15 cellular contexts compared by ENCODE assay signal in genomic region chr1:22414244-22414751, GRCh38. TPM values are rescaled to one million over a fixed set of nuclear protein-coding genes. Genes with fewer than 3 reads are reported as not detected.
A peak's percentile ranks its signal among the peaks of the same experiment; 100 is the strongest.
DNase-seq lines count a peak whose midpoint lies in the region; FAIRE-seq and TF ChIP-seq lines count a peak whose summit lies in the region.
"Had no signal": no experiment of that assay in that cellular context is flagged by ENCODE, and none has a peak within 500 bp of the region (broad histone marks: within the 10 kb centered on the region; RNA-seq: fewer than 3 reads in every experiment).

No MANE protein-coding gene starts in this region.

- in situ Hi-C loops in Caki2 (cut with HindIII; ENCODE audit: low pct_unique_long_range_greater_than_20kb, low sequenced_read_pairs): no loop called here

- peaks cover 32% of the 10 kb centered on the region for H3K4me1 ChIP-seq in mucosa of stomach (ENCODE audit: control insufficient read depth, insufficient read depth, low read length)

- TF ChIP-seq CTCF in bronchial epithelial cell (IDR thresholded peaks at IDR 0.05; ENCODE audit: insufficient read depth, low read length, severe bottlenecking): no peak

- peak; percentile 82 for DNase-seq in Caki2 (ENCODE audit: low read depth)
- DNase-seq in NCI-H2029 treated with DMSO at 0.1 percent for 48 hours (lab: John Stamatoyannopoulos, UW): peak; percentile 89
- DNase-seq in bronchial epithelial cell (ENCODE audit: low read depth): peak; percentile 40
- no peak for DNase-seq in GM03348 (ENCODE audit: low spot score)
- no peak for DNase-seq in activated T-cell treated with anti-CD3 and anti-CD28 coated beads, Interleukin-2, amount 50 U/mL, for 48 hours
- no peak for DNase-seq in amniotic stem cell (lab: John Stamatoyannopoulos, UW)
- no peak for DNase-seq in GOT3 (lab: John Stamatoyannopoulos, UW)
- DNase-seq: CD4-positive, CD25-positive, alpha-beta regulatory T cell; KBM-7; naive thymus-derived CD4-positive, alpha-beta T cell; NK-92 treated with Interleukin-12 subunit alpha and Interleukin-12 subunit beta, amount 100 ng/mL, for 24 hours; substantia nigra had no signal

- H3K36me3 ChIP-seq in bronchial epithelial cell (ENCODE audit: control insufficient read depth, insufficient read depth, low read length) (no peaks in the 10 kb centered on the region), mucosa of stomach (ENCODE audit: control insufficient read depth, insufficient read depth, low read length) (no peaks in the 10 kb centered on the region)

- FAIRE-seq in bronchial epithelial cell (lab: Jason Lieb, UNC): no peak
- FAIRE-seq: colon, TTC549 had no signal

- H3K27me3 ChIP-seq in bronchial epithelial cell (ENCODE audit: control insufficient read depth, insufficient read depth, low read length) (peaks cover 3% of the 10 kb centered on the region), mucosa of stomach (ENCODE audit: control insufficient read depth, insufficient read depth, low read length) (peaks cover 15% of the 10 kb centered on the region)

- H3K9me3 ChIP-seq in mucosa of stomach (ENCODE audit: control insufficient read depth, low read length): no peaks in the 10 kb centered on the region

- H3K9ac ChIP-seq in mucosa of stomach (ENCODE audit: low read length): peak overlapping the region; percentile 22

- H3K4me3 ChIP-seq in bronchial epithelial cell (ENCODE audit: low read depth, low read length): no peak overlapping the region
- H3K4me3 ChIP-seq in mucosa of stomach (ENCODE audit: low read length): no peak overlapping the region

RNA-seq across cellular contexts. Expression of gene ZBTB40, which starts 37.4 kb away (rescaled TPM):
- 5.7 and 6.7 TPM in 2 replicates for total RNA-seq in Caki2 (2014; rRNA removed; shearing (Covaris generic); ENCODE audit: low replicate concordance)
- 7.4 and 9.9 TPM in 2 replicates for total RNA-seq in bronchial epithelial cell

Comparison
In these comparisons a context has a peak if more than half of its experiments do, and no peak if none do; other contexts are left out.
1. DNase-seq: peak in Caki2 (single experiment), NCI-H2029 treated with DMSO at 0.1 percent for 48 hours (single experiment) and bronchial epithelial cell (single experiment); none in GM03348 (single experiment), activated T-cell treated with anti-CD3 and anti-CD28 coated beads, Interleukin-2, amount 50 U/mL, for 48 hours (0 of 2), amniotic stem cell (single experiment) and GOT3 (single experiment).